In the genomic region with DNA sequence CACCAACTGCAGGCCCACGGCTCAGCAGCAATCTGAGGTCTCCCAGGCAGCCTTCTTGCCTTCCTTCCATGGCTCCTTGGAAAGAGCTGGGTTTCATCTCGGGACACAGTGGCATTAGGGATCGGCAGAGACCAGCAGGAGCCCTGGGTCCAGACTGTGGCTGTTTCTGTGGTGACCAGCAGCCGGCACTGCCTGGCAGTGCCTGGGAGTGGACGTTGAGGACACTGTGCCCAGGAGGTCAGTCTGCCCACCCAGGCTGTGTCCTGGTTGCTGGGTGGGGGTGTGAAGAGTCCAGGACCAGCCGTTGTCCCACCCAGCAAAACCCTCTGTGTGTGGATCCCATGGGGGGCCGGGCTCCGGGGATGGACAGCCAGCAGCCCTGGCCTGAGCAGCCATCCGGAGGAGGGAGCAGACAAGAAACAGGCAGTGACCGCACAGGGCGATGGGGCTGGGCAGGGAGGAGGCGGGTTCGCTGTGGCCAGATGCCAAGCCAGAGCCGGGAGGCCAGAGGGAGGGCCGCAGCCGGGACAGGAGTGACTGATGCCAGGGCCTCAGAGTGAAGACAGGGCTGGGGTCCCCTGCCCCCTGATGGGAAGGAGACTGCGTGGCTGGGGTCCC, we compare ENCODE assay signal across 22 cellular contexts.
DNase-seq lines count a peak whose midpoint lies in the region; ATAC-seq, FAIRE-seq and TF ChIP-seq lines count a peak whose summit lies in the region.
"Had no signal": no experiment of that assay in that cellular context is flagged by ENCODE, and none has a peak within 500 bp of the region (broad histone marks: within the 10 kb centered on the region; RNA-seq: fewer than 3 reads in every experiment).

No MANE protein-coding gene starts in this region.

- H3K4me3 ChIP-seq in astrocyte (ENCODE audit: insufficient read depth, low read depth, low read length): no peak overlapping the region
- H3K4me3 ChIP-seq: coronary artery, K562, thoracic aorta had no signal

- H3K27me3 ChIP-seq in astrocyte (ENCODE audit: insufficient read depth, low read length): no peaks in the 10 kb centered on the region
- H3K27me3 ChIP-seq: neutrophil had no signal

- peaks cover 16% of the 10 kb centered on the region for H3K27me3 Mint-ChIP-seq in astrocyte (ENCODE audit: low read depth, unreplicated experiment)
- H3K27me3 Mint-ChIP-seq: activated B cell treated with CpG ODN at 0.5 μM for 24 hours; activated CD4-positive, alpha-beta memory T cell treated with anti-CD3 and anti-CD28 coated beads for 36 hours; activated naive CD8-positive, alpha-beta T cell treated with anti-CD3 and anti-CD28 coated beads, Interleukin-2, amount 50 U/mL, for 24 hours; CD8-positive, alpha-beta memory T cell had no signal

- H3K79me2 ChIP-seq in astrocyte (ENCODE audit: insufficient read depth, low read length): no peaks in the 10 kb centered on the region

- H3K27ac ChIP-seq in astrocyte (ENCODE audit: low read depth, low read length): no peak overlapping the region
- H3K27ac ChIP-seq: coronary artery, neutrophil, thoracic aorta had no signal

- DNase-seq in astrocyte (ENCODE audit: low read depth) (peak; percentile 31), left colon (peak; percentile 41 to 70), posterior vena cava (ENCODE audit: low spot score) (peak; percentile 80), urothelium cell line (ENCODE audit: low spot score) (no peak), occipital lobe (lab: John Stamatoyannopoulos, UW) (no peak), DMS79 (lab: John Stamatoyannopoulos, UW) (no peak)
- DNase-seq in central memory CD4-positive, alpha-beta T cell: no peak
- DNase-seq: activated B cell treated with CpG ODN at 0.5 μM for 24 hours; activated CD4-positive, alpha-beta memory T cell treated with anti-CD3 and anti-CD28 coated beads for 36 hours; activated gamma-delta T cell; activated naive CD8-positive, alpha-beta T cell treated with anti-CD3 and anti-CD28 coated beads, Interleukin-2, amount 50 U/mL, for 24 hours; CD8-positive, alpha-beta memory T cell; DMS153; GF-D8; H9; NCI-H1436; NCI-H510A treated with DMSO at 0.1 percent for 48 hours had no signal

- FAIRE-seq in astrocyte (lab: Jason Lieb, UNC) (no peak), urothelium cell line (lab: Jason Lieb, UNC) (peak; percentile 30)
- FAIRE-seq: K562 had no signal

- TF ChIP-seq CTCF in astrocyte (IDR thresholded peaks at IDR 0.05; ENCODE audit: insufficient read depth, low read depth, low read length): no peak

- no peak overlapping the region for H3K27ac Mint-ChIP-seq in astrocyte (ENCODE audit: unreplicated experiment)
- H3K27ac Mint-ChIP-seq: activated B cell treated with CpG ODN at 0.5 μM for 24 hours; activated CD4-positive, alpha-beta memory T cell treated with anti-CD3 and anti-CD28 coated beads for 36 hours; activated naive CD8-positive, alpha-beta T cell treated with anti-CD3 and anti-CD28 coated beads, Interleukin-2, amount 50 U/mL, for 24 hours; CD8-positive, alpha-beta memory T cell; H9 had no signal

- H4K20me1 ChIP-seq in astrocyte (ENCODE audit: insufficient read depth, low read length): no peaks in the 10 kb centered on the region

- no peak overlapping the region for H3K9ac ChIP-seq in astrocyte (ENCODE audit: low read length)

- intact Hi-C loops in left colon (cut with DNase I, micrococcal nuclease) (no loop called here), posterior vena cava (cut with DNase I) (no loop called here)

- no peak overlapping the region for H3K4me3 Mint-ChIP-seq in astrocyte (ENCODE audit: unreplicated experiment)
- H3K4me3 Mint-ChIP-seq: activated B cell treated with CpG ODN at 0.5 μM for 24 hours; activated CD4-positive, alpha-beta memory T cell treated with anti-CD3 and anti-CD28 coated beads for 36 hours; activated naive CD8-positive, alpha-beta T cell treated with anti-CD3 and anti-CD28 coated beads, Interleukin-2, amount 50 U/mL, for 24 hours; CD8-positive, alpha-beta memory T cell; H9 had no signal

- H3K9me3 Mint-ChIP-seq in astrocyte (ENCODE audit: unreplicated experiment): no peaks in the 10 kb centered on the region
- H3K9me3 Mint-ChIP-seq: activated B cell treated with CpG ODN at 0.5 μM for 24 hours; activated CD4-positive, alpha-beta memory T cell treated with anti-CD3 and anti-CD28 coated beads for 36 hours; activated naive CD8-positive, alpha-beta T cell treated with anti-CD3 and anti-CD28 coated beads, Interleukin-2, amount 50 U/mL, for 24 hours; CD8-positive, alpha-beta memory T cell had no signal

- no peaks in the 10 kb centered on the region for H3K36me3 ChIP-seq in astrocyte (ENCODE audit: insufficient read depth, low read length)
- H3K36me3 ChIP-seq: thoracic aorta had no signal

- no peak overlapping the region for H3K4me2 ChIP-seq in astrocyte (ENCODE audit: low read length)

- peak overlapping the region; percentile 26 for H2AFZ ChIP-seq in astrocyte (ENCODE audit: low read depth, low read length)

- H3K4me1 ChIP-seq in astrocyte (ENCODE audit: insufficient read depth, low read length): peaks cover 16% of the 10 kb centered on the region

- H3K36me3 Mint-ChIP-seq in astrocyte (ENCODE audit: low read depth, unreplicated experiment): no peaks in the 10 kb centered on the region
- H3K36me3 Mint-ChIP-seq: CD8-positive, alpha-beta memory T cell had no signal

- ATAC-seq in left colon: peak; percentile 88
- ATAC-seq: activated naive CD8-positive, alpha-beta T cell treated with anti-CD3 and anti-CD28 coated beads, Interleukin-2, amount 50 U/mL, for 24 hours; K562; right cardiac atrium had no signal

- no peaks in the 10 kb centered on the region for H3K9me3 ChIP-seq in astrocyte (ENCODE audit: insufficient read depth, low read depth, low read length)
- H3K9me3 ChIP-seq: neutrophil, thoracic aorta had no signal

- H3K4me1 Mint-ChIP-seq in astrocyte (ENCODE audit: low read depth, unreplicated experiment): no peaks in the 10 kb centered on the region
- H3K4me1 Mint-ChIP-seq: activated B cell treated with CpG ODN at 0.5 μM for 24 hours; activated naive CD8-positive, alpha-beta T cell treated with anti-CD3 and anti-CD28 coated beads, Interleukin-2, amount 50 U/mL, for 24 hours; CD8-positive, alpha-beta memory T cell; H9 had no signal

Comparison
In these comparisons a context has a peak if more than half of its experiments do, and no peak if none do; other contexts are left out.
1. DNase-seq: peak in astrocyte (single experiment), left colon (2 of 2) and posterior vena cava (single experiment); none in urothelium cell line (single experiment), occipital lobe (single experiment), DMS79 (single experiment) and central memory CD4-positive, alpha-beta T cell (single experiment).